Comparison of ENCODE assay signal across 27 cellular contexts in the genomic region with DNA sequence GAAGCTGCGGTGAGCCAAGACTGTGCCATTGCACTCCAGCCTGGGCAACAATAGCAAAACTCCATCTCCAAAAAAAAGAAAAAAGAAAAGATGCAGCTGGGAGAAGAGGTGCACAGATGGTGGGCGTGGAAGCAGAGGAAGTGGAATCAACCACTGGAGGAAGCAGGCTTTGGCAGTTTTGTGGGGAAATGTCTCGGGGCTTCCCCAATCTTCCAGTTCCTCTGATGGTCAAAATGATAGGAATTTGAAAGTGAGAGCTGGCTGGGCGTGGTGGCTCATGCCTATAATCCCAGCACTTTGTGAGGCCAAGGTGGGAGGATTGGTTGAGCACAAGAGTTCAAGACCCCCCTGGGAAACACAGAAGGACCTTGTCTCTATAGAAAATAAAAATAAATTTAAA. TPM values are rescaled to one million over a fixed set of nuclear protein-coding genes. Genes with fewer than 3 reads are reported as not detected.
DNase-seq lines count a peak whose midpoint lies in the region; ATAC-seq, FAIRE-seq and TF ChIP-seq lines count a peak whose summit lies in the region.
"Had no signal": no experiment of that assay in that cellular context is flagged by ENCODE, and none has a peak within 500 bp of the region (broad histone marks: within the 10 kb centered on the region; RNA-seq: fewer than 3 reads in every experiment).

No MANE protein-coding gene starts in this region.

- no peak for FAIRE-seq in GM12878 (lab: Jason Lieb, UNC)
- FAIRE-seq: astrocyte, colon had no signal

- no peak for TF ChIP-seq POLR2A in NB4 (IDR thresholded peaks at IDR 0.05; ENCODE audit: extremely low read depth, insufficient read length)
- TF ChIP-seq POLR2A in GM12878 (IDR thresholded peaks at IDR 0.05; ENCODE audit: low read depth, low read length): no peak

- no peaks in the 10 kb centered on the region for H3K36me3 ChIP-seq in BLaER1 treated with 17β-estradiol and CSF1 and Interleukin-3, amounts not matched to agents 10 nM and 100 nM
- H3K36me3 ChIP-seq in GM12878 (ENCODE audit: control insufficient read depth in 2 of 2, insufficient read depth in 2 of 2, low read length in 1 of 2): no peaks in the 10 kb centered on the region
- no peaks in the 10 kb centered on the region for H3K36me3 ChIP-seq in BE2C
- no peaks in the 10 kb centered on the region for H3K36me3 ChIP-seq in Caco-2 (ENCODE audit: control insufficient read depth, insufficient read depth, low read length)
- H3K36me3 ChIP-seq: cardiac muscle cell, gastroesophageal sphincter, lower lobe of right lung, sigmoid colon, transverse colon had no signal

- H3K79me2 ChIP-seq in GM12878 (ENCODE audit: control insufficient read depth, insufficient read depth, low read length): no peaks in the 10 kb centered on the region

- no peak overlapping the region for H3K27ac Mint-ChIP-seq in Caco-2 (ENCODE audit: unreplicated experiment)
- H3K27ac Mint-ChIP-seq: activated T-cell treated with anti-CD3 and anti-CD28 coated beads, Interleukin-2, amount 50 U/mL, for 24 hours; CD4-positive, alpha-beta T cell had no signal

- intact Hi-C loops in GM12878 (cut with micrococcal nuclease; ENCODE audit: unreplicated experiment): no loop called here
- intact Hi-C loops in Caco-2 (cut with micrococcal nuclease; ENCODE audit: unreplicated experiment): no loop called here

- peak overlapping the region; percentile 7 to 83 (median 77); a peak in 21 of 22 replicates for H3K27ac ChIP-seq in BLaER1 treated with 17β-estradiol and CSF1 and Interleukin-3, amounts not matched to agents 10 nM and 100 nM
- no peak overlapping the region for H3K27ac ChIP-seq in GM12878 (ENCODE audit: control insufficient read depth, insufficient read depth)
- H3K27ac ChIP-seq: cardiac muscle cell, gastroesophageal sphincter, lower lobe of right lung, psoas muscle, sigmoid colon, transverse colon had no signal

- in situ Hi-C loops in GM12878 (cut with MboI): no loop called here

- TF ChIP-seq CTCF in NB4 (IDR thresholded peaks at IDR 0.05; ENCODE audit: low read depth, low read length) (no peak), GM12878 (IDR thresholded peaks at IDR 0.05 in 2 of 3, conservative IDR thresholded peaks at IDR 0.05 in 1 of 3; ENCODE audit: control insufficient read depth in 2 of 3, extremely low read depth in 1 of 3, insufficient read depth in 1 of 3, low read depth in 3 of 3, low read length in 3 of 3) (no peak), BE2C (IDR thresholded peaks at IDR 0.05; ENCODE audit: low read depth, low read length) (no peak), Caco-2 (IDR thresholded peaks at IDR 0.05; ENCODE audit: insufficient read depth in 1 of 2, low read depth in 1 of 2, low read length in 1 of 2, severe bottlenecking in 1 of 2, unreplicated experiment in 1 of 2) (no peak)

- peak overlapping the region; percentile 39 to 91 (median 76) for H3K4me2 ChIP-seq in BLaER1 treated with 17β-estradiol and CSF1 and Interleukin-3, amounts not matched to agents 10 nM and 100 nM
- H3K4me2 ChIP-seq in GM12878 (ENCODE audit: control insufficient read depth, insufficient read depth): no peak overlapping the region

- peak overlapping the region in 1 of 10 experiments; percentile 27; a peak in 2 of 20 replicates for H3K4me3 ChIP-seq in BLaER1 treated with 17β-estradiol and CSF1 and Interleukin-3, amounts not matched to agents 10 nM and 100 nM
- no peak overlapping the region for H3K4me3 ChIP-seq in NB4 (ENCODE audit: low read depth, low read length)
- no peak overlapping the region for H3K4me3 ChIP-seq in GM12878
- no peak overlapping the region for H3K4me3 ChIP-seq in BE2C (ENCODE audit: low read depth, low read length)
- no peak overlapping the region for H3K4me3 ChIP-seq in Caco-2 (ENCODE audit: low read depth, low read length)
- H3K4me3 ChIP-seq: cardiac muscle cell, gastroesophageal sphincter, lower lobe of right lung, psoas muscle, sigmoid colon, transverse colon had no signal

- H3K9me3 Mint-ChIP-seq in Caco-2 (ENCODE audit: unreplicated experiment): no peaks in the 10 kb centered on the region
- H3K9me3 Mint-ChIP-seq: activated T-cell treated with anti-CD3 and anti-CD28 coated beads, Interleukin-2, amount 50 U/mL, for 24 hours; CD4-positive, alpha-beta T cell had no signal

- DNase-seq in AML-193 (lab: John Stamatoyannopoulos, UW) (peak; percentile 21 to 41), NB4 (ENCODE audit: low read depth) (peak; percentile 29), GM12878 (ENCODE audit: low read depth, low spot score) (no peak), BE2C (no peak), Caco-2 (no peak), NCI-H82 treated with DMSO at 0.1 percent for 48 hours (lab: John Stamatoyannopoulos, UW; ENCODE audit: unreplicated experiment) (no peak)
- DNase-seq: activated CD4-positive, alpha-beta T cell treated with anti-CD3 and anti-CD28 coated beads for 48 hours; activated effector memory CD4-positive, alpha-beta T cell treated with anti-CD3 and anti-CD28 coated beads, Interleukin-2, amount 50 U/mL, for 16 hours; activated T-cell treated with anti-CD3 and anti-CD28 coated beads, Interleukin-2, amount 50 U/mL, for 24 hours; CD4-positive, alpha-beta T cell; effector CD4-positive, alpha-beta T cell; hippocampal formation; lower lobe of right lung; midbrain; naive thymus-derived CD4-positive, alpha-beta T cell; NCI-H146; NCI-H748 treated with DMSO at 0.1 percent for 48 hours; psoas muscle; sigmoid colon; stimulated activated CD4-positive, alpha-beta T cell treated with anti-CD3 and anti-CD28 coated beads, Interleukin-4, amount 100 ng/mL, for 4 hours; transverse colon had no signal

- H3K9ac ChIP-seq in BLaER1 treated with 17β-estradiol and CSF1 and Interleukin-3, amounts not matched to agents 10 nM and 100 nM: peak overlapping the region in 9 of 11 experiments; percentile 2 to 66 (median 59); a peak in 14 of 22 replicates
- no peak overlapping the region for H3K9ac ChIP-seq in GM12878 (ENCODE audit: control insufficient read depth, insufficient read depth, low read length)

- H4K20me1 ChIP-seq in BLaER1 treated with 17β-estradiol and CSF1 and Interleukin-3, amounts not matched to agents 10 nM and 100 nM: no peaks in the 10 kb centered on the region
- H4K20me1 ChIP-seq in GM12878 (ENCODE audit: control insufficient read depth, insufficient read depth): no peaks in the 10 kb centered on the region

- TF ChIP-seq RAD21 in GM12878 (IDR thresholded peaks at IDR 0.05; ENCODE audit: insufficient read depth, low read depth, low read length): no peak

- TF ChIP-seq EP300 in GM12878 (IDR thresholded peaks at IDR 0.05; ENCODE audit: borderline replicate concordance in 1 of 2, control insufficient read depth in 1 of 2, low read depth in 2 of 2, low read length in 2 of 2): no peak

- no peaks in the 10 kb centered on the region for H3K27me3 ChIP-seq in BLaER1 treated with 17β-estradiol and CSF1 and Interleukin-3, amounts not matched to agents 10 nM and 100 nM
- H3K27me3 ChIP-seq in GM12878 (replicated peaks in 1 of 2; ENCODE audit: control insufficient read depth in 2 of 2, insufficient read depth in 2 of 2, low read length in 1 of 2) (no peaks in the 10 kb centered on the region), BE2C (no peaks in the 10 kb centered on the region), Caco-2 (replicated peaks; ENCODE audit: control insufficient read depth, insufficient read depth, low read length) (no peaks in the 10 kb centered on the region)
- H3K27me3 ChIP-seq: cardiac muscle cell, gastroesophageal sphincter, sigmoid colon, transverse colon had no signal

- RAD21 ChIA-PET in GM12878 (lab: Charles Lee; ENCODE audit: unreplicated experiment): interaction anchor here (2.0 kb wide), 1 partner anchor 25 kb away, joined by 4 read pairs; no protein-coding TSS in a partner anchor

- 25% methylated on average over 4 of the region's 4 CpGs for WGBS in GM12878 (ENCODE audit: insufficient coverage, insufficient replicate concordance, low lambda C conversion rate, missing lambda C conversion rate)

- no peak for ATAC-seq in GM12878
- ATAC-seq: gastroesophageal sphincter; naive thymus-derived CD4-positive, alpha-beta T cell; psoas muscle; SK-N-SH treated with all-trans-retinoic acid at 6 μM for 48 hours had no signal

- no peaks in the 10 kb centered on the region for H3K36me3 Mint-ChIP-seq in Caco-2 (ENCODE audit: insufficient read depth, unreplicated experiment)
- H3K36me3 Mint-ChIP-seq: naive thymus-derived CD4-positive, alpha-beta T cell had no signal

- H3K4me3 Mint-ChIP-seq in Caco-2 (ENCODE audit: unreplicated experiment): no peak overlapping the region
- H3K4me3 Mint-ChIP-seq: activated T-cell treated with anti-CD3 and anti-CD28 coated beads, Interleukin-2, amount 50 U/mL, for 24 hours; CD4-positive, alpha-beta T cell; naive thymus-derived CD4-positive, alpha-beta T cell had no signal

- no peaks in the 10 kb centered on the region for H3K4me1 Mint-ChIP-seq in Caco-2 (ENCODE audit: low read depth, unreplicated experiment)

- H3K9me3 ChIP-seq in BLaER1 treated with 17β-estradiol and CSF1 and Interleukin-3, amounts not matched to agents 10 nM and 100 nM (replicated peaks in 1 of 11): no peaks in the 10 kb centered on the region
- H3K9me3 ChIP-seq in GM12878 (replicated peaks; ENCODE audit: control insufficient read depth, insufficient read depth, low read length) (no peaks in the 10 kb centered on the region), BE2C (no peaks in the 10 kb centered on the region; the same call in 1 of the 2 replicates), Caco-2 (no peaks in the 10 kb centered on the region)
- H3K9me3 ChIP-seq: gastroesophageal sphincter, lower lobe of right lung, psoas muscle, sigmoid colon, transverse colon had no signal

- POLR2A ChIA-PET in GM12878 (lab: Charles Lee): no interaction called here
- POLR2A ChIA-PET in Caco-2 (lab: Charles Lee): no interaction called here

- SMC1A ChIA-PET in GM12878 (lab: Charles Lee; ENCODE audit: uncharacterized antibody, unreplicated experiment): interaction anchor here (0.6 to 2.3 kb wide), 2 partner anchors 8 to 281 kb away, joined by 3 to 7 read pairs; no protein-coding TSS in a partner anchor

- BruUV-seq in GM12878 (replicated peaks; lab: Mats Ljungman, UMichigan) (no TSS peak), Caco-2 (replicated peaks; lab: Mats Ljungman, UMichigan) (no TSS peak)

- H3K4me1 ChIP-seq in BLaER1 treated with 17β-estradiol and CSF1 and Interleukin-3, amounts not matched to agents 10 nM and 100 nM: peaks cover 40 to 97% (median 90%) of the 10 kb centered on the region in 10 experiments
- H3K4me1 ChIP-seq in GM12878 (ENCODE audit: control insufficient read depth, insufficient read depth, low read length): peaks cover 4% of the 10 kb centered on the region
- H3K4me1 ChIP-seq in BE2C: no peaks in the 10 kb centered on the region
- no peaks in the 10 kb centered on the region for H3K4me1 ChIP-seq in Caco-2
- H3K4me1 ChIP-seq: gastroesophageal sphincter, lower lobe of right lung, psoas muscle, sigmoid colon, transverse colon had no signal

- H3K27me3 Mint-ChIP-seq in Caco-2 (ENCODE audit: insufficient read depth, unreplicated experiment): no peaks in the 10 kb centered on the region
- H3K27me3 Mint-ChIP-seq: activated T-cell treated with anti-CD3 and anti-CD28 coated beads, Interleukin-2, amount 50 U/mL, for 24 hours; CD4-positive, alpha-beta T cell had no signal

- CTCF ChIA-PET in GM12878 (lab: Yijun Ruan, JAX): interaction anchor here (0.7 kb wide), 1 partner anchor 71 kb away, joined by 3 read pairs; no protein-coding TSS in a partner anchor
- CTCF ChIA-PET in Caco-2 (lab: Charles Lee): no interaction called here

- H2AFZ ChIP-seq in GM12878 (ENCODE audit: control insufficient read depth, low read depth, low read length): no peak overlapping the region

RNA-seq across cellular contexts. Expression of a gene that starts 48.1 kb away (rescaled TPM):
- total RNA-seq in GM12878 (2013; cell fraction: nucleolus; rRNA removed): 119 and 128 TPM in 2 replicates
- total RNA-seq in GM12878 (2014; rRNA removed) (12.2 and 15.6 TPM in 2 replicates), GM12878 (2014; rRNA removed; fragmentation: Illumina TruSeq; extraction: Trizol) (11.7 and 13.3 TPM in 2 replicates), GM12878 (2021) (39.9 and 40.0 TPM in 2 replicates), Caco-2 (2022) (51.5 and 54.8 TPM in 2 replicates)
- polyA plus RNA-seq in GM12878 (2011; ENCODE audit: low read depth): 17.0 TPM
- polyA plus RNA-seq in GM12878 (2011; rRNA removed) (15.0 and 28.2 TPM in 2 replicates), GM12878 (2014; fragmentation: Illumina TruSeq; extraction: Trizol) (31.9 and 43.2 TPM in 2 replicates), GM12878 (2014; fragmentation: Nextera tagmentation; extraction: Ambion mirVana) (1 to 10 TPM; 5.6 to 6.6 TPM), GM12878 (2014; rRNA removed) (22.4 and 27.7 TPM in 2 replicates), GM12878 (2016; fragmentation: Nextera tagmentation; extraction: Ambion mirVana) (10 to 100 TPM in 1 of 2 experiments, 1 to 10 TPM in 1; 8.0 to 18.7 TPM)
- 21.5 and 22.5 TPM in 2 replicates for polyA plus RNA-seq in GM12878 (2011; cell fraction: cytosol; rRNA removed)
- 85.6 and 92.9 TPM in 2 replicates for polyA plus RNA-seq in GM12878 (2011; cell fraction: nucleus; rRNA removed)
- 41.6 and 42.7 TPM in 2 replicates for polyA plus RNA-seq in GM12878 (2012)
- 23.3 and 26.4 TPM in 2 replicates for polyA minus RNA-seq in GM12878 (2011; rRNA and poly(A)+ RNA removed)
- polyA minus RNA-seq in GM12878 (2011; cell fraction: cytosol; rRNA and poly(A)+ RNA removed): 11.1 and 14.3 TPM in 2 replicates
- 17.3 and 26.6 TPM in 2 replicates for polyA minus RNA-seq in GM12878 (2011; cell fraction: nucleus; rRNA and poly(A)+ RNA removed)
- polyA plus RNA-seq in BE2C (2012; ENCODE audit: insufficient read depth, insufficient read length, low read depth): 2.1 TPM

Comparison
In these comparisons a context has a peak if more than half of its experiments do, and no peak if none do; other contexts are left out.
1. DNase-seq: peak in AML-193 (2 of 2) and NB4 (single experiment); none in GM12878 (single experiment), BE2C (single experiment), Caco-2 (0 of 2) and NCI-H82 treated with DMSO at 0.1 percent for 48 hours (single experiment).